Comparison of ENCODE assay signal across 15 cellular contexts in genomic region chr3:4065080-4065479, GRCh38.
A peak's percentile ranks its signal among the peaks of the same experiment; 100 is the strongest.
DNase-seq lines count a peak whose midpoint lies in the region; ATAC-seq and TF ChIP-seq lines count a peak whose summit lies in the region.
"Had no signal": no experiment of that assay in that cellular context is flagged by ENCODE, and none has a peak within 500 bp of the region (broad histone marks: within the 10 kb centered on the region; RNA-seq: fewer than 3 reads in every experiment).

No MANE protein-coding gene starts in this region.

- H3K27me3 ChIP-seq in mesendoderm (ENCODE audit: insufficient read depth, low read length, poor library complexity) = no peaks in the 10 kb centered on the region
- H3K27me3 ChIP-seq in MM.1S (replicated peaks; ENCODE audit: insufficient read depth, low read length) = no peaks in the 10 kb centered on the region

- no CpG with 5 or more reads among the region's 1 CpG for WGBS in mesendoderm (ENCODE audit: extremely low coverage, insufficient coverage, low lambda C conversion rate)

- no peak overlapping the region for H2AFZ ChIP-seq in MM.1S (ENCODE audit: low read length)

- H3K36me3 ChIP-seq in mesendoderm (ENCODE audit: control insufficient read depth, insufficient read depth, low read length) (no peaks in the 10 kb centered on the region), MM.1S (replicated peaks; ENCODE audit: insufficient read depth, low read length) (no peaks in the 10 kb centered on the region)
- H3K36me3 ChIP-seq: WERI-Rb-1 had no signal

- no peaks in the 10 kb centered on the region for H3K9me2 ChIP-seq in MM.1S (replicated peaks; ENCODE audit: insufficient read depth, low read length)

- H4K8ac ChIP-seq in mesendoderm (ENCODE audit: low read depth, low read length) = no peak overlapping the region

- H3K4me3 ChIP-seq in mesendoderm (ENCODE audit: low read length) (no peak overlapping the region), foreskin fibroblast (ENCODE audit: low read depth in 1 of 2, low read length in 2 of 2) (no peak overlapping the region), MM.1S (ENCODE audit: low read length) (no peak overlapping the region)
- H3K4me3 ChIP-seq: SK-N-MC had no signal

- H3K79me2 ChIP-seq in mesendoderm (ENCODE audit: control insufficient read depth, insufficient read depth, low read length) (no peaks in the 10 kb centered on the region), MM.1S (ENCODE audit: low read length) (no peaks in the 10 kb centered on the region)

- H3K18ac ChIP-seq in mesendoderm (ENCODE audit: low read length) = peak overlapping the region; percentile 8

- TF ChIP-seq CTCF in foreskin fibroblast (IDR thresholded peaks at IDR 0.05; ENCODE audit: low read depth, low read length) (no peak), MM.1S (IDR thresholded peaks at IDR 0.05; ENCODE audit: low read length) (no peak)

- H3K4me1 ChIP-seq in mesendoderm (ENCODE audit: control insufficient read depth, low read depth, low read length) (peaks cover 3% of the 10 kb centered on the region), MM.1S (ENCODE audit: low read length) (no peaks in the 10 kb centered on the region)

- no peak overlapping the region for H2AK5ac ChIP-seq in mesendoderm (ENCODE audit: low read length)

- ATAC-seq in GM18511 (IDR thresholded peaks at IDR 0.05; ENCODE audit: unreplicated experiment) (peak; percentile 71), GM21529 (IDR thresholded peaks at IDR 0.05; ENCODE audit: unreplicated experiment) (peak; percentile 75), HG03342 (IDR thresholded peaks at IDR 0.05; ENCODE audit: unreplicated experiment) (peak; percentile 57), GM21515 (IDR thresholded peaks at IDR 0.05; ENCODE audit: unreplicated experiment) (no peak)
- ATAC-seq: activated naive CD4-positive, alpha-beta T cell treated with anti-CD3 and anti-CD28 coated beads, Interleukin-2, amount 50 U/mL, for 72 hours had no signal

- no peak overlapping the region for H3K23ac ChIP-seq in mesendoderm (ENCODE audit: low read length)

- H3K56ac ChIP-seq in mesendoderm (ENCODE audit: low read length) = no peak overlapping the region

- no peak overlapping the region for H4K5ac ChIP-seq in mesendoderm (ENCODE audit: low read length)

- no peaks in the 10 kb centered on the region for H3F3A ChIP-seq in MM.1S (ENCODE audit: insufficient read depth, low read length)

- H3K9ac ChIP-seq in mesendoderm (ENCODE audit: low read length) (no peak overlapping the region), MM.1S (ENCODE audit: low read length) (no peak overlapping the region)

- DNase-seq in mesendoderm = no peak
- DNase-seq in foreskin fibroblast = no peak
- no peak for DNase-seq in cortex of kidney (lab: John Stamatoyannopoulos, UW)
- DNase-seq in MM.1S = no peak
- DNase-seq: DMS79 treated with DMSO at 0.1 percent for 48 hours; H9; NCI-H2107; stimulated activated CD4-positive, alpha-beta T cell treated with anti-CD3 and anti-CD28 coated beads, Interleukin-1b, Interleukin-23, amount 100 ng/mL, for 48 hours; WERI-Rb-1 had no signal

- no peak overlapping the region for H3K4ac ChIP-seq in mesendoderm (ENCODE audit: low read depth, low read length)

- H3K4me2 ChIP-seq in mesendoderm (ENCODE audit: low read length) (no peak overlapping the region), MM.1S (ENCODE audit: low read depth, low read length) (no peak overlapping the region)

- H3K9me3 ChIP-seq in MM.1S (replicated peaks; ENCODE audit: insufficient read depth, low read length) = no peaks in the 10 kb centered on the region

- H2BK15ac ChIP-seq in mesendoderm (replicated peaks; ENCODE audit: low read depth) = no peak overlapping the region

- no peak overlapping the region for H2BK120ac ChIP-seq in mesendoderm (ENCODE audit: low read depth, low read length)

- H2BK5ac ChIP-seq in mesendoderm (ENCODE audit: low read length) = no peak overlapping the region

- H3K79me1 ChIP-seq in mesendoderm (ENCODE audit: low read length) = no peaks in the 10 kb centered on the region

- no peaks in the 10 kb centered on the region for H4K20me1 ChIP-seq in MM.1S (ENCODE audit: insufficient read depth, low read length)

- H3K27ac ChIP-seq in mesendoderm (ENCODE audit: low read depth, low read length) (no peak overlapping the region), MM.1S (ENCODE audit: low read length) (no peak overlapping the region)
- H3K27ac ChIP-seq: SK-N-MC, WERI-Rb-1 had no signal
